In genomic region chr21:39374046-39374445, GRCh38 we compare ENCODE assay signal across 2 cellular contexts.
TF ChIP-seq lines count a peak whose summit lies in the region.

No MANE protein-coding gene starts in this region.

TF ChIP-seq in A549, 52 proteins besides CTCF, POLR2A, EP300 and RAD21:
- TF ChIP-seq HOXB5 (CRISPR knock-in tag; IDR thresholded peaks at IDR 0.05) = no peak
- no peak for TF ChIP-seq TP53 (CRISPR knock-in tag; IDR thresholded peaks at IDR 0.05)
- no peak for TF ChIP-seq HOXB13 (CRISPR knock-in tag; IDR thresholded peaks at IDR 0.05; ENCODE audit: low read depth)
- no peak for TF ChIP-seq HDAC2 (IDR thresholded peaks at IDR 0.05)
- no peak for TF ChIP-seq TFCP2L1 (CRISPR knock-in tag; IDR thresholded peaks at IDR 0.05)
- TF ChIP-seq, protein P1, sequence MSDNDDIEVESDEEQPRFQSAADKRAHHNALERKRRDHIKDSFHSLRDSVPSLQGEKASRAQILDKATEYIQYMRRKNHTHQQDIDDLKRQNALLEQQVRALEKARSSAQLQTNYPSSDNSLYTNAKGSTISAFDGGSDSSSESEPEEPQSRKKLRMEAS (IDR thresholded peaks at IDR 0.05) = no peak

TF ChIP-seq in H1, 55 proteins besides CTCF, POLR2A, EP300 and RAD21:
- TF ChIP-seq CBX5 (IDR thresholded peaks at IDR 0.05; ENCODE audit: low read depth, low read length) (no peak), ZNF274 (IDR thresholded peaks at IDR 0.05; ENCODE audit: borderline replicate concordance, extremely low read depth, low read length) (no peak), SP2 (IDR thresholded peaks at IDR 0.05; ENCODE audit: low read length) (no peak), BCL11A (IDR thresholded peaks at IDR 0.05; ENCODE audit: low read depth in 2 of 2, low read length in 2 of 2) (no peak), POU5F1 (IDR thresholded peaks at IDR 0.05; ENCODE audit: low read depth, low read length) (no peak), SIRT6 (IDR thresholded peaks at IDR 0.05; ENCODE audit: low read length) (no peak), CBX8 (IDR thresholded peaks at IDR 0.05; ENCODE audit: borderline replicate concordance, low read depth, low read length) (no peak), RXRA (IDR thresholded peaks at IDR 0.05; ENCODE audit: insufficient read depth, low read depth, low read length) (no peak), CHD1 (IDR thresholded peaks at IDR 0.05; ENCODE audit: low read depth, low read length) (no peak), SRF (IDR thresholded peaks at IDR 0.05; ENCODE audit: low read depth, low read length) (no peak), CHD2 (IDR thresholded peaks at IDR 0.05; ENCODE audit: low read length) (no peak), SIN3A (conservative IDR thresholded peaks at IDR 0.05 in 1 of 2, IDR thresholded peaks at IDR 0.05 in 1 of 2; ENCODE audit: low read depth in 1 of 2, low read length in 2 of 2) (no peak), ATF2 (IDR thresholded peaks at IDR 0.05; ENCODE audit: low read length) (no peak), CTBP2 (IDR thresholded peaks at IDR 0.05; ENCODE audit: borderline replicate concordance, insufficient read depth, insufficient read length, low read length) (no peak), KDM1A (IDR thresholded peaks at IDR 0.05; ENCODE audit: borderline replicate concordance, low read length) (no peak), GABPA (IDR thresholded peaks at IDR 0.05; ENCODE audit: borderline replicate concordance, insufficient read depth, low read length) (no peak), SUZ12 (IDR thresholded peaks at IDR 0.05; ENCODE audit: low read length) (no peak), TAF1 (IDR thresholded peaks at IDR 0.05; ENCODE audit: low read depth, low read length) (no peak), SP4 (IDR thresholded peaks at IDR 0.05; ENCODE audit: low read length) (no peak)
- TF ChIP-seq, protein P2, sequence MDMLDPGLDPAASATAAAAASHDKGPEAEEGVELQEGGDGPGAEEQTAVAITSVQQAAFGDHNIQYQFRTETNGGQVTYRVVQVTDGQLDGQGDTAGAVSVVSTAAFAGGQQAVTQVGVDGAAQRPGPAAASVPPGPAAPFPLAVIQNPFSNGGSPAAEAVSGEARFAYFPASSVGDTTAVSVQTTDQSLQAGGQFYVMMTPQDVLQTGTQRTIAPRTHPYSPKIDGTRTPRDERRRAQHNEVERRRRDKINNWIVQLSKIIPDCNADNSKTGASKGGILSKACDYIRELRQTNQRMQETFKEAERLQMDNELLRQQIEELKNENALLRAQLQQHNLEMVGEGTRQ (IDR thresholded peaks at IDR 0.05; ENCODE audit: low read length) = no peak
